In genomic region chr5:127934791-127935256, GRCh38 we compare ENCODE assay signal across 8 cellular contexts.
DNase-seq lines count a peak whose midpoint lies in the region; ATAC-seq and TF ChIP-seq lines count a peak whose summit lies in the region.

No MANE protein-coding gene starts in this region.

- no peak for TF ChIP-seq POLR2A in erythroblast (IDR thresholded peaks at IDR 0.05; ENCODE audit: low read length)

- peaks cover 52% of the 10 kb centered on the region for H3K4me1 ChIP-seq in SJSA1 (replicated peaks)

- H3K27ac ChIP-seq in SJSA1 = peak overlapping the region; percentile 9

- H3K9me3 ChIP-seq in SJSA1 (replicated peaks) = no peaks in the 10 kb centered on the region

- H3K4me3 ChIP-seq in AG10803 (ENCODE audit: low read length) = no peak overlapping the region
- H3K4me3 ChIP-seq in SJSA1 = no peak overlapping the region

- DNase-seq in AG10803 (ENCODE audit: low read depth) (peak; percentile 56), LoVo (ENCODE audit: low spot score) (peak; percentile 96), SJSA1 (ENCODE audit: low read depth in 1 of 2, low spot score in 2 of 2) (peak; percentile 95 to 99), islet precursor cell (peak; percentile 84), erythroblast (lab: John Stamatoyannopoulos, UW) (no peak)

- H3K36me3 ChIP-seq in SJSA1 = no peaks in the 10 kb centered on the region

- no peak for TF ChIP-seq CTCF in AG10803 (conservative IDR thresholded peaks at IDR 0.05; ENCODE audit: low read length)

- no peaks in the 10 kb centered on the region for H3K27me3 ChIP-seq in SJSA1 (replicated peaks)

- ATAC-seq in HG03432 (IDR thresholded peaks at IDR 0.05; ENCODE audit: unreplicated experiment) (no peak), GM19351 (IDR thresholded peaks at IDR 0.05; ENCODE audit: unreplicated experiment) (no peak), HG03342 (IDR thresholded peaks at IDR 0.05; ENCODE audit: unreplicated experiment) (no peak)

Comparison
In these comparisons a context has a peak if more than half of its experiments do, and no peak if none do; other contexts are left out.
1. DNase-seq: peak in AG10803 (single experiment), LoVo (single experiment), SJSA1 (2 of 2) and islet precursor cell (single experiment); none in erythroblast (0 of 2).